Comparison of ENCODE assay signal across 2 cellular contexts in genomic region chrX:19070555-19070994, GRCh38.
TF ChIP-seq lines count a peak whose summit lies in the region.

No MANE protein-coding gene starts in this region.

TF ChIP-seq in GM12891, 5 proteins besides CTCF, POLR2A, EP300 and RAD21:
- TF ChIP-seq PAX5 (IDR thresholded peaks at IDR 0.05; ENCODE audit: insufficient read depth, low read length, severe bottlenecking): no peak
- no peak for TF ChIP-seq POU2F2 (IDR thresholded peaks at IDR 0.05; ENCODE audit: low read depth, low read length)
- no peak for TF ChIP-seq TAF1 (IDR thresholded peaks at IDR 0.05; ENCODE audit: low read depth, low read length)
- no peak for TF ChIP-seq POLR2AphosphoS5 (IDR thresholded peaks at IDR 0.05; ENCODE audit: low read depth, low read length)
- TF ChIP-seq SPI1 (IDR thresholded peaks at IDR 0.05; ENCODE audit: low read depth, low read length): no peak

TF ChIP-seq in GM12878, 131 proteins besides CTCF, POLR2A, EP300 and RAD21 (continued from another document):
- TF ChIP-seq ZNF687 (IDR thresholded peaks at IDR 0.05): no peak
- TF ChIP-seq CHD2 (IDR thresholded peaks at IDR 0.05; ENCODE audit: borderline replicate concordance, low read depth, low read length): no peak
- no peak for TF ChIP-seq SUZ12 (IDR thresholded peaks at IDR 0.05; ENCODE audit: unreplicated experiment)
